Comparison of ENCODE assay signal across 1 cellular context in the genomic region with DNA sequence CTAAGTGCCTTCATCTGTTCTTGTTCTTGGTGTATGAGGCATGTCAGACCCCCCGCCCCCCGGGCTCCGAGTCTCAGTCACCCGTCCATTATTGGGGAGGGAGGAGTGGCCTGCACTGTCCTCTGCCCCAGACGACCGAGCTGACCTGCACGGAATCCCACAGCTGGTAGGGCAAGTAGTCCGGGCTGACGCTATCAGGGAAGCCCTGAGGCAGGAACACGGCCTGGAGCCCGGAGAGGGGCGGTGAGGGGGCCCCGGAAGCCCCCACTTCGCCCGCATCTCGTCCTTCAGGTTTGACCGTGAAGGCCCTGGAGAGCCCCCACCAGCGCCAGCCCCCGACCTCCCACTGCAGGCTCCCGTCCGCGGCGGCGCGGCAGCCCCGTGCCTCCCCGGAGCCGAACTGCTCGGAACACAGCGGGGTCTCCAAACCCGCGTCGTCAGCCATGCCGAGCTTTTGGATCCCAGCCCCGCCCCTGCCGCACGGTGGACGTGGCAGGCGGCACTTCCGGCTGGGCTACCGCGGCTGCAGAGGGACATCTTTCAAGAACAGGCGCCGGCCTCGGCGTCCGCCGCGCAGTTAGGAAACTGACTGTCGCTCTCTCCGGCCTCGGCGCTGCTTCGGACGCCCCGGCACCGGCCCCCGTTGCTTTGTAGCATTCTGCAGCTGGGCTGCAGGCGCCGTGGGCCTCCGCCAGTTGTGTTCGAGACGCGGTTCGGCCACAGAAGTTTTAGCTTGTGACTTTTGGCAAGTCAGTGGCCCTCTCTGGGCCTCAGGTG.
TF ChIP-seq lines count a peak whose summit lies in the region.

A gene (minus strand): TSS at position 463 of the 777 bp plus-strand sequence. CDS start 18 bp downstream, at position 445.

TF ChIP-seq in HepG2, 621 proteins besides CTCF, POLR2A, EP300 and RAD21 (continued from another document and continues in another):
- TF ChIP-seq, protein P1, sequence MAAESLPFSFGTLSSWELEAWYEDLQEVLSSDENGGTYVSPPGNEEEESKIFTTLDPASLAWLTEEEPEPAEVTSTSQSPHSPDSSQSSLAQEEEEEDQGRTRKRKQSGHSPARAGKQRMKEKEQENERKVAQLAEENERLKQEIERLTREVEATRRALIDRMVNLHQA (CRISPR knock-in tag; IDR thresholded peaks at IDR 0.05): 0 out of 2 replicates have a peak, but pooled peaks have one; percentile 30
- TF ChIP-seq HNF4A (CRISPR knock-in tag; IDR thresholded peaks at IDR 0.05) (peak; percentile 36; the same call in 1 of the 2 replicates), SKI (IDR thresholded peaks at IDR 0.05; ENCODE audit: partially characterized antibody) (peak; percentile 62), ZNF333 (CRISPR knock-in tag; IDR thresholded peaks at IDR 0.05; ENCODE audit: borderline replicate concordance) (peak; percentile 89; the same call in 1 of the 2 replicates), ZNF3 (CRISPR knock-in tag; IDR thresholded peaks at IDR 0.05) (no peak), RFXAP (CRISPR knock-in tag; IDR thresholded peaks at IDR 0.05; ENCODE audit: borderline replicate concordance) (peak; percentile 50; the same call in 1 of the 2 replicates), RNF2 (conservative IDR thresholded peaks at IDR 0.05; ENCODE audit: low read depth) (peak; percentile 67; the same call in 1 of the 2 replicates), EZH2 (conservative IDR thresholded peaks at IDR 0.05; ENCODE audit: low read depth, low read length) (no peak), RFX5 (IDR thresholded peaks at IDR 0.05; ENCODE audit: low read depth, low read length) (0 out of 2 replicates have a peak, but pooled peaks have one; percentile 17), SAP130 (CRISPR knock-in tag; IDR thresholded peaks at IDR 0.05; ENCODE audit: low read depth) (peak; percentile 96), ZNF10 (CRISPR knock-in tag; IDR thresholded peaks at IDR 0.05; ENCODE audit: borderline replicate concordance, low read depth) (no peak), NFIB (CRISPR knock-in tag; IDR thresholded peaks at IDR 0.05; ENCODE audit: borderline replicate concordance) (0 out of 2 replicates have a peak, but pooled peaks have one; percentile 72), STAT5B (CRISPR knock-in tag; IDR thresholded peaks at IDR 0.05) (peak; percentile 96), PRPF4 (IDR thresholded peaks at IDR 0.05; ENCODE audit: low read depth, low read length, poor library complexity, severe bottlenecking) (no peak), BHLHE40 (IDR thresholded peaks at IDR 0.05; ENCODE audit: low read length) (peak; percentile 69), XBP1 (CRISPR knock-in tag; IDR thresholded peaks at IDR 0.05) (peak; percentile 84), FOXP1 (IDR thresholded peaks at IDR 0.05) (no peak), FOXP1 (CRISPR knock-in tag; IDR thresholded peaks at IDR 0.05) (no peak), FOXA3 (CRISPR knock-in tag; IDR thresholded peaks at IDR 0.05) (peak; percentile 74), FOXK1 (CRISPR knock-in tag; IDR thresholded peaks at IDR 0.05; ENCODE audit: borderline replicate concordance, low read depth) (peak; percentile 65; the same call in 1 of the 2 replicates), FOSL1 (CRISPR knock-in tag; IDR thresholded peaks at IDR 0.05; ENCODE audit: borderline replicate concordance) (no peak), ZNF879 (CRISPR knock-in tag; IDR thresholded peaks at IDR 0.05) (no peak), TSC22D2 (CRISPR knock-in tag; IDR thresholded peaks at IDR 0.05; ENCODE audit: borderline replicate concordance) (0 out of 2 replicates have a peak, but pooled peaks have one; percentile 79), ZEB1 (IDR thresholded peaks at IDR 0.05; ENCODE audit: insufficient replicate concordance, low read depth) (peak; percentile 66), DNMT3B (CRISPR knock-in tag; conservative IDR thresholded peaks at IDR 0.05) (peak; percentile 62; the same call in 1 of the 2 replicates), ZNF33B (CRISPR knock-in tag; IDR thresholded peaks at IDR 0.05) (no peak; the same call in 1 of the 2 replicates), HNRNPLL (IDR thresholded peaks at IDR 0.05; ENCODE audit: low read depth, low read length, poor library complexity, severe bottlenecking) (peak; percentile 94), ZNF263 (CRISPR knock-in tag; IDR thresholded peaks at IDR 0.05) (peak; percentile 7; the same call in 1 of the 2 replicates), ETV6 (CRISPR knock-in tag; conservative IDR thresholded peaks at IDR 0.05) (peak; percentile 95)
- TF ChIP-seq, protein P2, sequence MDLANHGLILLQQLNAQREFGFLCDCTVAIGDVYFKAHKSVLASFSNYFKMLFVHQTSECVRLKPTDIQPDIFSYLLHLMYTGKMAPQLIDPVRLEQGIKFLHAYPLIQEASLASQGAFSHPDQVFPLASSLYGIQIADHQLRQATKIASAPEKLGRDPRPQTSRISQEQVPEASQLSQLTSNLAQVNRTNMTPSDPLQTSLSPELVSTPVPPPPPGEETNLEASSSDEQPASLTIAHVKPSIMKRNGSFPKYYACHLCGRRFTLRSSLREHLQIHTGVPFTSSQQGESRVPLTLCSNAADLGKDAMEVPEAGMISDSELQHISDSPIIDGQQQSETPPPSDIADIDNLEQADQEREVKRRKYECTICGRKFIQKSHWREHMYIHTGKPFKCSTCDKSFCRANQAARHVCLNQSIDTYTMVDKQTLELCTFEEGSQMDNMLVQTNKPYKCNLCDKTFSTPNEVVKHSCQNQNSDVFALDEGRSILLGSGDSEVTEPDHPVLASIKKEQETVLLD (CRISPR knock-in tag; IDR thresholded peaks at IDR 0.05; ENCODE audit: low read depth): peak; percentile 64; the same call in 1 of the 2 replicates
- TF ChIP-seq, protein P3, sequence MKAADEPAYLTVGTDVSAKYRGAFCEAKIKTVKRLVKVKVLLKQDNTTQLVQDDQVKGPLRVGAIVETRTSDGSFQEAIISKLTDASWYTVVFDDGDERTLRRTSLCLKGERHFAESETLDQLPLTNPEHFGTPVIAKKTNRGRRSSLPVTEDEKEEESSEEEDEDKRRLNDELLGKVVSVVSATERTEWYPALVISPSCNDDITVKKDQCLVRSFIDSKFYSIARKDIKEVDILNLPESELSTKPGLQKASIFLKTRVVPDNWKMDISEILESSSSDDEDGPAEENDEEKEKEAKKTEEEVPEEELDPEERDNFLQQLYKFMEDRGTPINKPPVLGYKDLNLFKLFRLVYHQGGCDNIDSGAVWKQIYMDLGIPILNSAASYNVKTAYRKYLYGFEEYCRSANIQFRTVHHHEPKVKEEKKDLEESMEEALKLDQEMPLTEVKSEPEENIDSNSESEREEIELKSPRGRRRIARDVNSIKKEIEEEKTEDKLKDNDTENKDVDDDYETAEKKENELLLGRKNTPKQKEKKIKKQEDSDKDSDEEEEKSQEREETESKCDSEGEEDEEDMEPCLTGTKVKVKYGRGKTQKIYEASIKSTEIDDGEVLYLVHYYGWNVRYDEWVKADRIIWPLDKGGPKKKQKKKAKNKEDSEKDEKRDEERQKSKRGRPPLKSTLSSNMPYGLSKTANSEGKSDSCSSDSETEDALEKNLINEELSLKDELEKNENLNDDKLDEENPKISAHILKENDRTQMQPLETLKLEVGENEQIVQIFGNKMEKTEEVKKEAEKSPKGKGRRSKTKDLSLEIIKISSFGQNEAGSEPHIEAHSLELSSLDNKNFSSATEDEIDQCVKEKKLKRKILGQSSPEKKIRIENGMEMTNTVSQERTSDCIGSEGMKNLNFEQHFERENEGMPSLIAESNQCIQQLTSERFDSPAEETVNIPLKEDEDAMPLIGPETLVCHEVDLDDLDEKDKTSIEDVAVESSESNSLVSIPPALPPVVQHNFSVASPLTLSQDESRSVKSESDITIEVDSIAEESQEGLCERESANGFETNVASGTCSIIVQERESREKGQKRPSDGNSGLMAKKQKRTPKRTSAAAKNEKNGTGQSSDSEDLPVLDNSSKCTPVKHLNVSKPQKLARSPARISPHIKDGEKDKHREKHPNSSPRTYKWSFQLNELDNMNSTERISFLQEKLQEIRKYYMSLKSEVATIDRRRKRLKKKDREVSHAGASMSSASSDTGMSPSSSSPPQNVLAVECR (CRISPR knock-in tag; IDR thresholded peaks at IDR 0.05; ENCODE audit: borderline replicate concordance): peak; percentile 97
- TF ChIP-seq, protein P4, sequence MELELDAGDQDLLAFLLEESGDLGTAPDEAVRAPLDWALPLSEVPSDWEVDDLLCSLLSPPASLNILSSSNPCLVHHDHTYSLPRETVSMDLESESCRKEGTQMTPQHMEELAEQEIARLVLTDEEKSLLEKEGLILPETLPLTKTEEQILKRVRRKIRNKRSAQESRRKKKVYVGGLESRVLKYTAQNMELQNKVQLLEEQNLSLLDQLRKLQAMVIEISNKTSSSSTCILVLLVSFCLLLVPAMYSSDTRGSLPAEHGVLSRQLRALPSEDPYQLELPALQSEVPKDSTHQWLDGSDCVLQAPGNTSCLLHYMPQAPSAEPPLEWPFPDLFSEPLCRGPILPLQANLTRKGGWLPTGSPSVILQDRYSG (CRISPR knock-in tag; IDR thresholded peaks at IDR 0.05): no peak; the same call in 1 of the 2 replicates
- TF ChIP-seq, protein P5, sequence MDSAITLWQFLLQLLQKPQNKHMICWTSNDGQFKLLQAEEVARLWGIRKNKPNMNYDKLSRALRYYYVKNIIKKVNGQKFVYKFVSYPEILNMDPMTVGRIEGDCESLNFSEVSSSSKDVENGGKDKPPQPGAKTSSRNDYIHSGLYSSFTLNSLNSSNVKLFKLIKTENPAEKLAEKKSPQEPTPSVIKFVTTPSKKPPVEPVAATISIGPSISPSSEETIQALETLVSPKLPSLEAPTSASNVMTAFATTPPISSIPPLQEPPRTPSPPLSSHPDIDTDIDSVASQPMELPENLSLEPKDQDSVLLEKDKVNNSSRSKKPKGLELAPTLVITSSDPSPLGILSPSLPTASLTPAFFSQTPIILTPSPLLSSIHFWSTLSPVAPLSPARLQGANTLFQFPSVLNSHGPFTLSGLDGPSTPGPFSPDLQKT (CRISPR knock-in tag; IDR thresholded peaks at IDR 0.05; ENCODE audit: borderline replicate concordance): peak; percentile 87; the same call in 1 of the 2 replicates
- TF ChIP-seq, protein P6, sequence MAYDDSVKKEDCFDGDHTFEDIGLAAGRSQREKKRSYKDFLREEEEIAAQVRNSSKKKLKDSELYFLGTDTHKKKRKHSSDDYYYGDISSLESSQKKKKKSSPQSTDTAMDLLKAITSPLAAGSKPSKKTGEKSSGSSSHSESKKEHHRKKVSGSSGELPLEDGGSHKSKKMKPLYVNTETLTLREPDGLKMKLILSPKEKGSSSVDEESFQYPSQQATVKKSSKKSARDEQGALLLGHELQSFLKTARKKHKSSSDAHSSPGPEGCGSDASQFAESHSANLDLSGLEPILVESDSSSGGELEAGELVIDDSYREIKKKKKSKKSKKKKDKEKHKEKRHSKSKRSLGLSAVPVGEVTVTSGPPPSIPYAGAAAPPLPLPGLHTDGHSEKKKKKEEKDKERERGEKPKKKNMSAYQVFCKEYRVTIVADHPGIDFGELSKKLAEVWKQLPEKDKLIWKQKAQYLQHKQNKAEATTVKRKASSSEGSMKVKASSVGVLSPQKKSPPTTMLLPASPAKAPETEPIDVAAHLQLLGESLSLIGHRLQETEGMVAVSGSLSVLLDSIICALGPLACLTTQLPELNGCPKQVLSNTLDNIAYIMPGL (CRISPR knock-in tag; IDR thresholded peaks at IDR 0.05; ENCODE audit: borderline replicate concordance in 1 of 2, low read depth in 1 of 2): peak; percentile 98
- TF ChIP-seq, protein P7, sequence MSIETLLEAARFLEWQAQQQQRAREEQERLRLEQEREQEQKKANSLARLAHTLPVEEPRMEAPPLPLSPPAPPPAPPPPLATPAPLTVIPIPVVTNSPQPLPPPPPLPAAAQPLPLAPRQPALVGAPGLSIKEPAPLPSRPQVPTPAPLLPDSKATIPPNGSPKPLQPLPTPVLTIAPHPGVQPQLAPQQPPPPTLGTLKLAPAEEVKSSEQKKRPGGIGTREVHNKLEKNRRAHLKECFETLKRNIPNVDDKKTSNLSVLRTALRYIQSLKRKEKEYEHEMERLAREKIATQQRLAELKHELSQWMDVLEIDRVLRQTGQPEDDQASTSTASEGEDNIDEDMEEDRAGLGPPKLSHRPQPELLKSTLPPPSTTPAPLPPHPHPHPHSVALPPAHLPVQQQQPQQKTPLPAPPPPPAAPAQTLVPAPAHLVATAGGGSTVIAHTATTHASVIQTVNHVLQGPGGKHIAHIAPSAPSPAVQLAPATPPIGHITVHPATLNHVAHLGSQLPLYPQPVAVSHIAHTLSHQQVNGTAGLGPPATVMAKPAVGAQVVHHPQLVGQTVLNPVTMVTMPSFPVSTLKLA (IDR thresholded peaks at IDR 0.05): no peak
